ENCODE assay signal across 24 cellular contexts in genomic region chr6:24481449-24481848, GRCh38.
"Had no signal": no experiment of that assay in that cellular context is flagged by ENCODE, and none has a peak within 500 bp of the region (broad histone marks: within the 10 kb centered on the region; RNA-seq: fewer than 3 reads in every experiment).

No MANE protein-coding gene starts in this region.

- H3K27me3 ChIP-seq: foreskin keratinocyte, gastroesophageal sphincter, neutrophil, right lobe of liver, transverse colon, upper lobe of right lung, uterus had no signal

- H3K27ac ChIP-seq: epithelial cell of prostate, foreskin keratinocyte, gastroesophageal sphincter, neutrophil, psoas muscle, right lobe of liver, transverse colon, upper lobe of right lung, uterus had no signal

- H3K9me3 ChIP-seq: gastroesophageal sphincter, mucosa of descending colon, neutrophil, psoas muscle, right lobe of liver, transverse colon, upper lobe of right lung, uterus had no signal

- H3K4me3 ChIP-seq: gastroesophageal sphincter, mucosa of descending colon, psoas muscle, right lobe of liver, transverse colon, upper lobe of right lung, uterus had no signal

- H3K4me1 ChIP-seq: foreskin keratinocyte, gastroesophageal sphincter, psoas muscle, right lobe of liver, transverse colon, upper lobe of right lung, uterus had no signal

- DNase-seq: effector CD8-positive, alpha-beta T cell; endodermal cell; foreskin keratinocyte; hypothalamus; immature natural killer cell; islet precursor cell; kidney glomerular epithelial cell; mesenchymal stem cell; mucosa of descending colon; naive B cell; psoas muscle; right lobe of liver; small intestine; stimulated activated CD4-positive, alpha-beta T cell treated with anti-CD3 and anti-CD28 coated beads, Interleukin-15, amount 100 ng/mL, for 24 hours; stimulated activated CD4-positive, alpha-beta T cell treated with anti-CD3 and anti-CD28 coated beads, Interleukin-2, amount 100 ng/mL, for 48 hours; stimulated activated naive B cell treated with anti-CD40 and anti-IgM and Interleukin-4, amounts not matched to agents 10 μg/mL and 1 μg/mL and 100 μg/mL, for 72 hours; transverse colon; upper lobe of right lung; uterus had no signal

- ATAC-seq: esophagus mucosa; foreskin keratinocyte; gastroesophageal sphincter; mucosa of descending colon; natural killer cell treated with Interleukin-12 subunit alpha and Interleukin-12 subunit beta and Interleukin-15 and Interleukin-18, amount 100 ng/mL, for 72 hours; psoas muscle; right lobe of liver; stimulated activated naive B cell treated with anti-CD40 and anti-IgM and Interleukin-4, amounts not matched to agents 10 μg/mL and 1 μg/mL and 100 μg/mL, for 72 hours; upper lobe of right lung had no signal

- H3K36me3 ChIP-seq: neutrophil, transverse colon, upper lobe of right lung, uterus had no signal
